In the genomic region with DNA sequence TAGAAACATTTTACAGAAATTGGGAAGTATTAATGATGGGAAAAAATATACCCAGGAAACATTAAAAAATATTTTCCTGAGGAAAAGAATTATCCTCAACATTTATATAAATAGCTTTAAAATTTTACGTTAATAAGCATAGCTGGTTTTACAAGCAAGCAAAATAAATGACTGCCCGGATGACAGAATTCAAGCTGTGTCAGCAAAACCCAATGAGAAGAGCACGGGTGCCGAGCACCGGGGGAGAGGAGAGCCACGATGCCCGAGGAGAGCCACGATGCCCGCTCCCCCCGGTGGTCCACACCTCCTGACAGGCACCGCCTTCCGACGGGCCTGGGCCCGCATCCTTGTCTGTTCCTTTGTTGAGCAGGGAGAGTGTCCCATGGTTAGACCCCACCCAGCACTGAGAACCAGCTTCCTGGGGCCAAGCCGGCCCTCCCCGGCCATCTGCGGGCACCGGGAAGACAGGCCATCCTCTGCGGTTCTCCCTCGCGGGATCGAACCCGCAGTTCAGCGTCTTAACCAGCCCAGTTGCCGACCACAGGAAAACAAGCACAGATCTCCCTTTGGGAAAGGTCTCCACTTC, we compare ENCODE assay signal across 26 cellular contexts.
DNase-seq lines count a peak whose midpoint lies in the region; ATAC-seq, FAIRE-seq and TF ChIP-seq lines count a peak whose summit lies in the region.
"Had no signal": no experiment of that assay in that cellular context is flagged by ENCODE, and none has a peak within 500 bp of the region (broad histone marks: within the 10 kb centered on the region; RNA-seq: fewer than 3 reads in every experiment).

No MANE protein-coding gene starts in this region.

- no peak for ATAC-seq in A549
- ATAC-seq: CD8-positive, alpha-beta T cell had no signal

- H3K56ac ChIP-seq in H1 (replicated peaks; ENCODE audit: insufficient read length, low read depth, low read length) = no peak overlapping the region

- H2AFZ ChIP-seq in H1 (ENCODE audit: low read length) (peak overlapping the region; percentile 43; the same call in 1 of the 2 replicates), smooth muscle cell (ENCODE audit: low read depth) (no peak overlapping the region)

- no peaks in the 10 kb centered on the region for H3K9me3 ChIP-seq in A549
- no peaks in the 10 kb centered on the region for H3K9me3 ChIP-seq in H1 (ENCODE audit: insufficient read depth in 2 of 2, low read depth in 1 of 2, low read length in 1 of 2)
- no peaks in the 10 kb centered on the region for H3K9me3 ChIP-seq in smooth muscle cell (replicated peaks; ENCODE audit: low read depth)
- no peaks in the 10 kb centered on the region for H3K9me3 ChIP-seq in vagina
- H3K9me3 ChIP-seq: Caco-2 had no signal

- H3K4me1 ChIP-seq in A549 (peaks cover 5% of the 10 kb centered on the region; the same call in 1 of the 3 replicates), H1 (replicated peaks in 1 of 4; ENCODE audit: control insufficient read depth in 3 of 4, insufficient read depth in 4 of 4, low read length in 3 of 4) (peaks cover 0 to 3% (median 2%) of the 10 kb centered on the region in 4 experiments; a peak in 3 of 7 replicates), smooth muscle cell (ENCODE audit: low read depth) (no peaks in the 10 kb centered on the region), vagina (no peaks in the 10 kb centered on the region)
- H3K4me1 ChIP-seq: Caco-2 had no signal

- H2BK5ac ChIP-seq in H1 (ENCODE audit: low read depth, low read length) = no peak overlapping the region

- no peaks in the 10 kb centered on the region for H3K79me2 ChIP-seq in H1 (ENCODE audit: control insufficient read depth in 1 of 2, insufficient read depth in 2 of 2, low read length in 2 of 2)
- no peaks in the 10 kb centered on the region for H3K79me2 ChIP-seq in smooth muscle cell (ENCODE audit: low read depth)

- intact Hi-C loops in vagina (cut with DNase I) = no loop called here

- H2BK120ac ChIP-seq in H1 (replicated peaks; ENCODE audit: low read depth, low read length) = no peak overlapping the region

- TF ChIP-seq CTCF in A549 (IDR thresholded peaks at IDR 0.05) = no peak
- TF ChIP-seq CTCF in H1 (IDR thresholded peaks at IDR 0.05; ENCODE audit: control extremely low read depth in 1 of 3, insufficient read depth in 1 of 3, low read depth in 1 of 3, low read length in 3 of 3) = no peak
- TF ChIP-seq CTCF in smooth muscle cell (IDR thresholded peaks at IDR 0.05; ENCODE audit: borderline replicate concordance, insufficient read depth, poor library complexity, severe bottlenecking) = no peak
- TF ChIP-seq CTCF in vagina (IDR thresholded peaks at IDR 0.05) = no peak

- no peak overlapping the region for H3K4me3 ChIP-seq in A549
- H3K4me3 ChIP-seq in H7 (ENCODE audit: insufficient read depth, low read depth, low read length) = no peak overlapping the region
- no peak overlapping the region for H3K4me3 ChIP-seq in H1 (ENCODE audit: extremely low read depth in 1 of 4, insufficient read depth in 2 of 4, low read depth in 3 of 4, low read length in 4 of 4)
- no peak overlapping the region for H3K4me3 ChIP-seq in smooth muscle cell
- H3K4me3 ChIP-seq in vagina = no peak overlapping the region
- H3K4me3 ChIP-seq: GM12878 had no signal

- H3K36me3 ChIP-seq in H7 (replicated peaks; ENCODE audit: control insufficient read depth, insufficient read depth, low read length) (no peaks in the 10 kb centered on the region), H1 (ENCODE audit: control insufficient read depth in 2 of 4, insufficient read depth in 4 of 4, low read length in 3 of 4) (no peaks in the 10 kb centered on the region), smooth muscle cell (ENCODE audit: low read depth) (no peaks in the 10 kb centered on the region), vagina (no peaks in the 10 kb centered on the region)

- H4K20me1 ChIP-seq in H1 (replicated peaks in 1 of 2; ENCODE audit: control insufficient read depth in 1 of 2, insufficient read depth in 2 of 2, low read length in 2 of 2) (no peaks in the 10 kb centered on the region), smooth muscle cell (ENCODE audit: low read depth) (no peaks in the 10 kb centered on the region)

- no peak overlapping the region for H4K91ac ChIP-seq in H1 (replicated peaks; ENCODE audit: insufficient read length, low read length)

- no peak overlapping the region for H3K4ac ChIP-seq in H1 (replicated peaks; ENCODE audit: insufficient read length, low read depth, low read length)

- WGBS in A549 (ENCODE audit: missing lambda C conversion rate) = 89% methylated on average over 19 of the region's 25 CpGs
- WGBS in H1 (ENCODE audit: extremely low coverage in 1 of 2, insufficient coverage in 1 of 2, insufficient read length in 1 of 2, insufficient replicate concordance in 2 of 2, low coverage in 1 of 2, low lambda C conversion rate in 2 of 2, missing lambda C conversion rate in 1 of 2), 2 experiments = 93% methylated on average over 25 of the region's 25 CpGs; no CpG with 5 or more reads in 1 of the 2 experiments
- 94% methylated on average over 24 of the region's 25 CpGs for WGBS in smooth muscle cell (ENCODE audit: low lambda C conversion rate)

- H3K14ac ChIP-seq in H1 (ENCODE audit: insufficient read length) = no peak overlapping the region

- no peak overlapping the region for H2AK5ac ChIP-seq in H1 (ENCODE audit: low read depth, low read length)

- H3K23ac ChIP-seq in H1 (ENCODE audit: insufficient read length) = no peak overlapping the region

- no peaks in the 10 kb centered on the region for H3K23me2 ChIP-seq in H1 (ENCODE audit: low read depth, low read length)

- CTCF ChIA-PET in A549 (lab: Yijun Ruan, JAX) (no interaction called here), H1 (lab: Charles Lee; ENCODE audit: partially characterized antibody) (interaction anchor here (0.7 to 10.1 kb wide), 19 partner anchors 9 to 391 kb away, joined by 3 to 92 read pairs (median 4); no protein-coding TSS in a partner anchor)

- H3K27ac ChIP-seq in A549 (no peak overlapping the region), H1 (ENCODE audit: low read depth, low read length) (no peak overlapping the region), smooth muscle cell (ENCODE audit: low read depth) (no peak overlapping the region), vagina (no peak overlapping the region)
- H3K27ac ChIP-seq: C4-2B, KMS-11 had no signal

- H3K27me3 ChIP-seq in H7 (ENCODE audit: control insufficient read depth, insufficient read depth, low read length) (no peaks in the 10 kb centered on the region), H1 (replicated peaks in 1 of 4; ENCODE audit: control insufficient read depth in 3 of 4, extremely low read depth in 1 of 4, insufficient read depth in 3 of 4, low read length in 3 of 4) (no peaks in the 10 kb centered on the region), smooth muscle cell (ENCODE audit: low read depth) (no peaks in the 10 kb centered on the region), vagina (no peaks in the 10 kb centered on the region)

- POLR2A ChIA-PET in A549 (lab: Yijun Ruan, JAX) = no interaction called here
- POLR2A ChIA-PET in H1 (lab: Charles Lee; ENCODE audit: partially characterized antibody) = no interaction called here

- TF ChIP-seq RAD21 in A549 (conservative IDR thresholded peaks at IDR 0.05 in 1 of 2, IDR thresholded peaks at IDR 0.05 in 1 of 2) (no peak), H1 (IDR thresholded peaks at IDR 0.05 in 1 of 2, conservative IDR thresholded peaks at IDR 0.05 in 1 of 2; ENCODE audit: low read depth in 2 of 2, low read length in 2 of 2) (no peak)

- DNase-seq in A549 (ENCODE audit: low read depth in 1 of 2, low spot score in 1 of 2) (no peak), H7 (peak; percentile 48), H1 (ENCODE audit: low read depth in 1 of 2, low spot score in 2 of 2) (no peak), smooth muscle cell (lab: John Stamatoyannopoulos, UW; ENCODE audit: unreplicated experiment) (no peak), vagina (ENCODE audit: extremely low spot score in 2 of 2) (no peak), AG08395 (ENCODE audit: low spot score) (no peak)
- DNase-seq in activated CD4-positive, alpha-beta T cell treated with anti-CD3 and anti-CD28 coated beads for 4 hours = no peak
- DNase-seq: Caco-2; CD8-positive, alpha-beta T cell; DMS79; EL; GDM1; NCI-H1048; NCI-H1417; NCI-H1694 treated with DMSO at 0.1 percent for 48 hours; NCI-H2081; NCI-H2227 treated with DMSO at 0.1 percent for 48 hours; NCI-H526 treated with DMSO at 0.1 percent for 48 hours; RPMI8226; SHP77 treated with DMSO at 0.1 percent for 48 hours had no signal

- FAIRE-seq in A549 (lab: Jason Lieb, UNC) (no peak), H1 (lab: Jason Lieb, UNC) (no peak)
- FAIRE-seq: A204.1, GM12878, H54, HTR-8/SVneo had no signal

- H2BK20ac ChIP-seq in H1 (ENCODE audit: low read length) = no peak overlapping the region

- H3K9ac ChIP-seq in H1 (replicated peaks in 1 of 4; ENCODE audit: extremely low read depth in 1 of 4, low read depth in 3 of 4, low read length in 3 of 4) (no peak overlapping the region), smooth muscle cell (ENCODE audit: low read depth) (no peak overlapping the region)
- H3K9ac ChIP-seq: KMS-11 had no signal

- H3K79me1 ChIP-seq in H1 (ENCODE audit: low read depth, low read length) = no peaks in the 10 kb centered on the region

- no peak overlapping the region for H2BK12ac ChIP-seq in H1 (ENCODE audit: low read depth, low read length)

- H2BK15ac ChIP-seq in H1 (ENCODE audit: low read length) = no peak overlapping the region

- no peaks in the 10 kb centered on the region for H3F3A ChIP-seq in smooth muscle cell (ENCODE audit: low read depth)

- H3K18ac ChIP-seq in H1 (ENCODE audit: extremely low read depth, low read length) = no peak overlapping the region

- TF ChIP-seq EP300 in A549 (IDR thresholded peaks at IDR 0.05) (no peak), H1 (IDR thresholded peaks at IDR 0.05; ENCODE audit: borderline replicate concordance in 1 of 2, low read depth in 2 of 2, low read length in 2 of 2) (no peak)

- TF ChIP-seq POLR2A in A549 (IDR thresholded peaks at IDR 0.05; ENCODE audit: low read length) (no peak), H1 (IDR thresholded peaks at IDR 0.05; ENCODE audit: control extremely low read depth in 1 of 2, low read depth in 2 of 2, low read length in 2 of 2) (no peak), vagina (IDR thresholded peaks at IDR 0.05) (no peak)

- no peak overlapping the region for H4K5ac ChIP-seq in H1 (ENCODE audit: insufficient read length, low read depth, low read length)

- H3K4me2 ChIP-seq in A549 (no peak overlapping the region), H1 (ENCODE audit: insufficient read depth in 1 of 2, low read depth in 2 of 2, low read length in 2 of 2) (no peak overlapping the region), smooth muscle cell (peak overlapping the region; percentile 27)
- H3K4me2 ChIP-seq: KMS-11 had no signal

- H4K8ac ChIP-seq in H1 (ENCODE audit: extremely low read depth, insufficient read depth, low read length) = no peak overlapping the region

TF ChIP-seq in A549, 52 proteins besides CTCF, POLR2A, EP300 and RAD21 (continues in another document):
- no peak for TF ChIP-seq EHF (CRISPR knock-in tag; IDR thresholded peaks at IDR 0.05)

TF ChIP-seq in H1, 55 proteins besides CTCF, POLR2A, EP300 and RAD21 (continues in another document):
- TF ChIP-seq FOSL1 (IDR thresholded peaks at IDR 0.05; ENCODE audit: insufficient read depth, low read depth, low read length) (no peak), JUND (IDR thresholded peaks at IDR 0.05; ENCODE audit: low read length) (no peak), CHD2 (IDR thresholded peaks at IDR 0.05; ENCODE audit: low read length) (no peak), POLR2AphosphoS5 (IDR thresholded peaks at IDR 0.05; ENCODE audit: low read depth, low read length) (no peak)
